ENCODE assay signal across 8 cellular contexts in genomic region chr14:85528080-85528881, GRCh38. TPM values are rescaled to one million over a fixed set of nuclear protein-coding genes. Genes with fewer than 3 reads are reported as not detected.
DNase-seq lines count a peak whose midpoint lies in the region; ATAC-seq, FAIRE-seq and TF ChIP-seq lines count a peak whose summit lies in the region.

No MANE protein-coding gene starts in this region.

- H3K4me1 ChIP-seq in astrocyte (ENCODE audit: insufficient read depth, low read length) = peaks cover 54% of the 10 kb centered on the region
- peaks cover 0 to 4% of the 10 kb centered on the region in 2 donors for H3K4me1 ChIP-seq in gastrocnemius medialis
- no peaks in the 10 kb centered on the region for H3K4me1 ChIP-seq in CD8-positive, alpha-beta T cell (ENCODE audit: insufficient read depth, low read length)

- no peak for TF ChIP-seq POLR2A in gastrocnemius medialis (IDR thresholded peaks at IDR 0.05)

- H3K27me3 ChIP-seq in astrocyte (ENCODE audit: insufficient read depth, low read length) (peaks cover 4% of the 10 kb centered on the region), gastrocnemius medialis (peaks cover 0 to 2% (median 0%) of the 10 kb centered on the region in 3 donors)
- H3K27me3 ChIP-seq in CD8-positive, alpha-beta T cell (ENCODE audit: insufficient read depth, low read length) = peaks cover 5% of the 10 kb centered on the region

- H3K4me2 ChIP-seq in astrocyte (ENCODE audit: low read length) = peak overlapping the region; percentile 99

- intact Hi-C loops in gastrocnemius medialis (cut with DNase I; ENCODE audit: low total_unique reads) = loop anchor here (2.0 kb wide), 1 partner anchor 113 kb away; no protein-coding TSS in a partner anchor
- intact Hi-C loops in CD8-positive, alpha-beta T cell (cut with DNase I, micrococcal nuclease) = no loop called here

- H3K36me3 ChIP-seq in astrocyte (ENCODE audit: insufficient read depth, low read length) (no peaks in the 10 kb centered on the region), gastrocnemius medialis (no peaks in the 10 kb centered on the region)
- H3K36me3 ChIP-seq in CD8-positive, alpha-beta T cell (ENCODE audit: insufficient read depth, low read length) = no peaks in the 10 kb centered on the region

- H2AFZ ChIP-seq in astrocyte (ENCODE audit: low read depth, low read length) = peak overlapping the region; percentile 91

- H3K9ac ChIP-seq in astrocyte (ENCODE audit: low read length) = peak overlapping the region; percentile 87

- H3K79me2 ChIP-seq in astrocyte (ENCODE audit: insufficient read depth, low read length) = no peaks in the 10 kb centered on the region

- POLR2A ChIA-PET in CD8-positive, alpha-beta T cell (lab: Charles Lee) = no interaction called here

- H3K36me3 Mint-ChIP-seq in astrocyte (ENCODE audit: low read depth, unreplicated experiment) = peaks cover 3% of the 10 kb centered on the region
- no peaks in the 10 kb centered on the region for H3K36me3 Mint-ChIP-seq in CD8-positive, alpha-beta T cell
- H3K36me3 Mint-ChIP-seq in activated naive CD8-positive, alpha-beta T cell treated with anti-CD3 and anti-CD28 coated beads for 36 hours = peaks cover 2% of the 10 kb centered on the region

- H3K9me3 ChIP-seq in astrocyte (ENCODE audit: insufficient read depth, low read depth, low read length) = no peaks in the 10 kb centered on the region
- H3K9me3 ChIP-seq in gastrocnemius medialis = no peaks in the 10 kb centered on the region
- no peaks in the 10 kb centered on the region for H3K9me3 ChIP-seq in CD8-positive, alpha-beta T cell (ENCODE audit: low read length)

- no peaks in the 10 kb centered on the region for H3K9me3 Mint-ChIP-seq in astrocyte (ENCODE audit: unreplicated experiment)
- H3K9me3 Mint-ChIP-seq in CD8-positive, alpha-beta T cell = no peaks in the 10 kb centered on the region
- H3K9me3 Mint-ChIP-seq in activated naive CD8-positive, alpha-beta T cell treated with anti-CD3 and anti-CD28 coated beads for 36 hours = peaks cover 2% of the 10 kb centered on the region

- FAIRE-seq in astrocyte (lab: Jason Lieb, UNC) = no peak

- H3K27me3 Mint-ChIP-seq in astrocyte (ENCODE audit: low read depth, unreplicated experiment) = no peaks in the 10 kb centered on the region
- H3K27me3 Mint-ChIP-seq in CD8-positive, alpha-beta T cell (ENCODE audit: low read depth) = peaks cover 41% of the 10 kb centered on the region
- H3K27me3 Mint-ChIP-seq in activated naive CD8-positive, alpha-beta T cell treated with anti-CD3 and anti-CD28 coated beads for 36 hours = peaks cover 71% of the 10 kb centered on the region

- CTCF ChIA-PET in CD8-positive, alpha-beta T cell (lab: Charles Lee) = interaction anchor here (0.7 kb wide), 1 partner anchor 171 kb away, joined by 3 read pairs; no protein-coding TSS in a partner anchor

- peaks cover 17% of the 10 kb centered on the region for H3K4me1 Mint-ChIP-seq in astrocyte (ENCODE audit: low read depth, unreplicated experiment)
- H3K4me1 Mint-ChIP-seq in CD8-positive, alpha-beta T cell (ENCODE audit: low read depth) = peaks cover 7% of the 10 kb centered on the region
- H3K4me1 Mint-ChIP-seq in activated naive CD8-positive, alpha-beta T cell treated with anti-CD3 and anti-CD28 coated beads for 36 hours = peaks cover 22% of the 10 kb centered on the region

- peak overlapping the region; percentile 99 for H3K27ac Mint-ChIP-seq in astrocyte (ENCODE audit: unreplicated experiment)
- H3K27ac Mint-ChIP-seq in CD8-positive, alpha-beta T cell = no peak overlapping the region
- no peak overlapping the region for H3K27ac Mint-ChIP-seq in activated naive CD8-positive, alpha-beta T cell treated with anti-CD3 and anti-CD28 coated beads for 36 hours

- ATAC-seq in gastrocnemius medialis (peak in 1 of 2 donors; percentile 38), HG02623 (IDR thresholded peaks at IDR 0.05; ENCODE audit: unreplicated experiment) (no peak)
- no peak for ATAC-seq in CD8-positive, alpha-beta T cell

- in situ Hi-C loops in gastrocnemius medialis (cut with MboI; ENCODE audit: low sequenced_read_pairs in 4 of 4) = no loop called here

- H4K20me1 ChIP-seq in astrocyte (ENCODE audit: insufficient read depth, low read length) = no peaks in the 10 kb centered on the region

- H3K4me3 Mint-ChIP-seq in astrocyte (ENCODE audit: unreplicated experiment) = peak overlapping the region; percentile 95
- H3K4me3 Mint-ChIP-seq in CD8-positive, alpha-beta T cell = no peak overlapping the region
- H3K4me3 Mint-ChIP-seq in activated naive CD8-positive, alpha-beta T cell treated with anti-CD3 and anti-CD28 coated beads for 36 hours = no peak overlapping the region

- DNase-seq in NCI-H345 (lab: John Stamatoyannopoulos, UW) = peak; percentile 41
- no peak for DNase-seq in NCI-H345 treated with DMSO at 0.1 percent for 48 hours (lab: John Stamatoyannopoulos, UW; ENCODE audit: unreplicated experiment)
- DNase-seq in astrocyte (ENCODE audit: low read depth) = peak; percentile 85
- DNase-seq in gastrocnemius medialis = peak; percentile 23 to 35
- DNase-seq in CD8-positive, alpha-beta T cell = no peak
- DNase-seq in activated naive CD8-positive, alpha-beta T cell treated with anti-CD3 and anti-CD28 coated beads for 36 hours = no peak

- H3K4me3 ChIP-seq in astrocyte (ENCODE audit: insufficient read depth, low read depth, low read length) = peak overlapping the region; percentile 66
- peak overlapping the region; percentile 47 for H3K4me3 ChIP-seq in iPS-11a (ENCODE audit: low read depth, low read length)
- H3K4me3 ChIP-seq in gastrocnemius medialis = peak overlapping the region; percentile 73 to 79 (median 74)
- no peak overlapping the region for H3K4me3 ChIP-seq in CD8-positive, alpha-beta T cell (ENCODE audit: low read depth, low read length)

- peak overlapping the region; percentile 74 for H3K27ac ChIP-seq in astrocyte (ENCODE audit: low read depth, low read length)
- peak overlapping the region; percentile 60 to 91 (median 67) for H3K27ac ChIP-seq in gastrocnemius medialis
- H3K27ac ChIP-seq in CD8-positive, alpha-beta T cell (ENCODE audit: low read depth, low read length) = no peak overlapping the region

- TF ChIP-seq CTCF in astrocyte (IDR thresholded peaks at IDR 0.05; ENCODE audit: insufficient read depth, low read depth, low read length) (peak; percentile 74), gastrocnemius medialis (IDR thresholded peaks at IDR 0.05 in 4 of 5, conservative IDR thresholded peaks at IDR 0.05 in 1 of 5) (peak in 4 of 5 experiments; percentile 24 to 50 (median 36))
- no peak for TF ChIP-seq CTCF in CD8-positive, alpha-beta T cell (IDR thresholded peaks at IDR 0.05)

RNA-seq across cellular contexts. Expression of gene FLRT2, which starts 1.7 kb away (rescaled TPM):
- 171 and 227 TPM in 2 replicates for total RNA-seq in astrocyte
- 1 to 10 TPM; 2.2 to 7.1 (median 5.4) TPM for total RNA-seq in gastrocnemius medialis
- not detected for total RNA-seq in CD8-positive, alpha-beta T cell
- total RNA-seq in activated naive CD8-positive, alpha-beta T cell treated with anti-CD3 and anti-CD28 coated beads for 36 hours = not detected

Comparison
In these comparisons a context has a peak if more than half of its experiments do, and no peak if none do; other contexts are left out.
1. DNase-seq: peak in NCI-H345 (single experiment), astrocyte (single experiment) and gastrocnemius medialis (2 of 2); none in NCI-H345 treated with DMSO at 0.1 percent for 48 hours (single experiment), CD8-positive, alpha-beta T cell (0 of 7) and activated naive CD8-positive, alpha-beta T cell treated with anti-CD3 and anti-CD28 coated beads for 36 hours (single experiment).
2. RNA of gene FLRT2, which starts 1.7 kb away (total RNA-seq): 171 to 227 TPM in astrocyte; 2.2 to 7.1 TPM in gastrocnemius medialis, not detected in CD8-positive, alpha-beta T cell and not detected in activated naive CD8-positive, alpha-beta T cell treated with anti-CD3 and anti-CD28 coated beads for 36 hours; every median in the first group is over 10 times any median in the second.